30 cellular contexts compared by ENCODE assay signal in genomic region chr2:75614062-75614710, GRCh38. TPM values are rescaled to one million over a fixed set of nuclear protein-coding genes. Genes with fewer than 3 reads are reported as not detected.
DNase-seq lines count a peak whose midpoint lies in the region; ATAC-seq, FAIRE-seq and TF ChIP-seq lines count a peak whose summit lies in the region.
"Had no signal": no experiment of that assay in that cellular context is flagged by ENCODE, and none has a peak within 500 bp of the region (broad histone marks: within the 10 kb centered on the region; RNA-seq: fewer than 3 reads in every experiment).

No MANE protein-coding gene starts in this region.

- H3K4me3 Mint-ChIP-seq in stimulated activated naive B cell treated with anti-CD40 and anti-IgM and Interleukin-4, amounts not matched to agents 10 μg/mL and 1 μg/mL and 100 μg/mL, for 72 hours = no peak overlapping the region
- H3K4me3 Mint-ChIP-seq: activated naive CD4-positive, alpha-beta T cell treated with anti-CD3 and anti-CD28 coated beads for 36 hours; activated T-helper 1 cell treated with anti-CD3 and anti-CD28 coated beads, Interleukin-12 subunit alpha, Interleukin-12 subunit beta, Interleukin-2, Interleukin-4 antibody, amounts not matched to agents 30 ng/mL and 10 ng/mL and 1 ng/mL, durations not matched to agents 14 hours and 24 hours and 36 hours; nephron progenitor cell; stimulated activated memory B cell treated with anti-CD40 and anti-IgM and Interleukin-4, amounts not matched to agents 10 μg/mL and 1 μg/mL and 100 μg/mL, for 72 hours had no signal

- FAIRE-seq in pancreas (lab: Jason Lieb, UNC) = no peak
- FAIRE-seq: frontal cortex, GM19239, H54, islet of Langerhans had no signal

- peaks cover 35 to 60% of the 10 kb centered on the region in 2 donors for H3K27me3 Mint-ChIP-seq in stimulated activated naive B cell treated with anti-CD40 and anti-IgM and Interleukin-4, amounts not matched to agents 10 μg/mL and 1 μg/mL and 100 μg/mL, for 72 hours

- H3K36me3 ChIP-seq in pancreas (no peaks in the 10 kb centered on the region), WERI-Rb-1 (no peaks in the 10 kb centered on the region)
- H3K36me3 ChIP-seq: BE2C had no signal

- no peaks in the 10 kb centered on the region for H3K27me3 ChIP-seq in pancreas
- peaks cover 44% of the 10 kb centered on the region for H3K27me3 ChIP-seq in WERI-Rb-1 (ENCODE audit: insufficient read depth, low read depth, severe bottlenecking)
- H3K27me3 ChIP-seq: BE2C had no signal

- TF ChIP-seq CTCF in pancreas (IDR thresholded peaks at IDR 0.05) (no peak), WERI-Rb-1 (IDR thresholded peaks at IDR 0.05; ENCODE audit: low read depth, low read length) (no peak)

- peak in 3 of 4 donors; percentile 19 to 76 (median 41) for ATAC-seq in pancreas
- ATAC-seq in stimulated activated naive B cell treated with anti-CD40 and anti-IgM and Interleukin-4, amounts not matched to agents 10 μg/mL and 1 μg/mL and 100 μg/mL, for 72 hours (replicated peaks) = no peak
- ATAC-seq: activated CD4-positive, CD25-positive, alpha-beta regulatory T cell treated with anti-CD3 and anti-CD28 coated beads, Interleukin-2, amount 50 U/mL, for 24 hours; esophagus mucosa; right cardiac atrium; stimulated activated memory B cell treated with anti-CD40 and anti-IgM and Interleukin-4, amounts not matched to agents 10 μg/mL and 1 μg/mL and 100 μg/mL, for 72 hours had no signal

- peaks cover 0 to 6% of the 10 kb centered on the region in 2 donors for H3K9me3 Mint-ChIP-seq in stimulated activated naive B cell treated with anti-CD40 and anti-IgM and Interleukin-4, amounts not matched to agents 10 μg/mL and 1 μg/mL and 100 μg/mL, for 72 hours
- H3K9me3 Mint-ChIP-seq: activated naive CD4-positive, alpha-beta T cell treated with anti-CD3 and anti-CD28 coated beads for 36 hours; activated T-helper 1 cell treated with anti-CD3 and anti-CD28 coated beads, Interleukin-12 subunit alpha, Interleukin-12 subunit beta, Interleukin-2, Interleukin-4 antibody, amounts not matched to agents 30 ng/mL and 10 ng/mL and 1 ng/mL, durations not matched to agents 14 hours and 24 hours and 36 hours; stimulated activated memory B cell treated with anti-CD40 and anti-IgM and Interleukin-4, amounts not matched to agents 10 μg/mL and 1 μg/mL and 100 μg/mL, for 72 hours had no signal

- 65 to 66% methylated on average over 7 of the region's 7 CpGs for WGBS in pancreas, 2 donors

- H3K27ac Mint-ChIP-seq in stimulated activated naive B cell treated with anti-CD40 and anti-IgM and Interleukin-4, amounts not matched to agents 10 μg/mL and 1 μg/mL and 100 μg/mL, for 72 hours = no peak overlapping the region
- H3K27ac Mint-ChIP-seq: activated naive CD4-positive, alpha-beta T cell treated with anti-CD3 and anti-CD28 coated beads for 36 hours; activated T-helper 1 cell treated with anti-CD3 and anti-CD28 coated beads, Interleukin-12 subunit alpha, Interleukin-12 subunit beta, Interleukin-2, Interleukin-4 antibody, amounts not matched to agents 30 ng/mL and 10 ng/mL and 1 ng/mL, durations not matched to agents 14 hours and 24 hours and 36 hours; nephron progenitor cell; stimulated activated memory B cell treated with anti-CD40 and anti-IgM and Interleukin-4, amounts not matched to agents 10 μg/mL and 1 μg/mL and 100 μg/mL, for 72 hours had no signal

- no peaks in the 10 kb centered on the region for H3K4me1 ChIP-seq in pancreas
- H3K4me1 ChIP-seq: BE2C, parathyroid adenoma had no signal

- H3K27ac ChIP-seq in pancreas (no peak overlapping the region), WERI-Rb-1 (no peak overlapping the region)
- H3K27ac ChIP-seq: parathyroid adenoma had no signal

- peaks cover under 1% of the 10 kb centered on the region in 2 donors for H3K4me1 Mint-ChIP-seq in stimulated activated naive B cell treated with anti-CD40 and anti-IgM and Interleukin-4, amounts not matched to agents 10 μg/mL and 1 μg/mL and 100 μg/mL, for 72 hours
- H3K4me1 Mint-ChIP-seq: stimulated activated memory B cell treated with anti-CD40 and anti-IgM and Interleukin-4, amounts not matched to agents 10 μg/mL and 1 μg/mL and 100 μg/mL, for 72 hours had no signal

- H3K4me3 ChIP-seq in pancreas (no peak overlapping the region), WERI-Rb-1 (ENCODE audit: low read depth, low read length) (no peak overlapping the region)

- intact Hi-C loops in pancreas (cut with DNase I) = loop anchor here (5.0 to 10.0 kb wide), 2 partner anchors 139 to 142 kb away; no protein-coding TSS in a partner anchor

- H3K9me3 ChIP-seq in pancreas = no peaks in the 10 kb centered on the region
- H3K9me3 ChIP-seq in WERI-Rb-1 (ENCODE audit: severe bottlenecking) = peaks cover 5% of the 10 kb centered on the region
- H3K9me3 ChIP-seq: BE2C had no signal

- DNase-seq in ELR (ENCODE audit: low read depth) (peak; percentile 81), T1000 (lab: John Stamatoyannopoulos, UW) (peak; percentile 26), glomerular visceral epithelial cell (ENCODE audit: extremely low spot score) (peak; percentile 60), pancreas (no peak), WERI-Rb-1 (no peak)
- DNase-seq in stimulated activated CD4-positive, alpha-beta T cell treated with anti-CD3 and anti-CD28 coated beads, Interleukin-2, amount 100 ng/mL, for 24 hours = no peak
- DNase-seq in stimulated activated naive B cell treated with anti-CD40 and anti-IgM and Interleukin-4, amounts not matched to agents 10 μg/mL and 1 μg/mL and 100 μg/mL, for 72 hours = no peak
- DNase-seq: activated CD4-positive, alpha-beta T cell treated with anti-CD3 and anti-CD28 coated beads, Interleukin-2, amount 50 U/mL, for 48 hours; activated naive CD4-positive, alpha-beta T cell treated with anti-CD3 and anti-CD28 coated beads for 36 hours; amygdala; BE2C; effector CD8-positive, alpha-beta T cell; GF-D8; IMR-90; NCI-H1105; NCI-H1930; NCI-H69; nephron progenitor cell; right cardiac atrium; stimulated activated CD4-positive, alpha-beta T cell treated with anti-CD3 and anti-CD28 coated beads, Interleukin-4, amount 100 ng/mL, for 24 hours; T-helper 1 cell had no signal

- no peaks in the 10 kb centered on the region for H3K36me3 Mint-ChIP-seq in stimulated activated naive B cell treated with anti-CD40 and anti-IgM and Interleukin-4, amounts not matched to agents 10 μg/mL and 1 μg/mL and 100 μg/mL, for 72 hours
- H3K36me3 Mint-ChIP-seq: stimulated activated memory B cell treated with anti-CD40 and anti-IgM and Interleukin-4, amounts not matched to agents 10 μg/mL and 1 μg/mL and 100 μg/mL, for 72 hours had no signal

RNA-seq across cellular contexts. Expression of gene MRPL19, which starts 32.4 kb away (rescaled TPM):
- 10 to 100 TPM; 15.4 to 28.5 (median 22.4) TPM for total RNA-seq in pancreas
- 10 to 100 TPM in 1 of 2 donors, 1 to 10 TPM in 1; 7.5 to 13.3 TPM for polyA plus RNA-seq in pancreas

RNA-seq across cellular contexts. Expression of gene EVA1A, which starts 53.4 kb away (rescaled TPM):
- total RNA-seq in pancreas = 10 to 100 TPM; 16.1 to 29.4 (median 19.9) TPM
- 10 to 100 TPM; 26.2 to 36.8 TPM for polyA plus RNA-seq in pancreas
- total RNA-seq: activated naive CD4-positive, alpha-beta T cell treated with anti-CD3 and anti-CD28 coated beads for 36 hours; activated T-helper 1 cell treated with anti-CD3 and anti-CD28 coated beads, Interleukin-12 subunit alpha, Interleukin-12 subunit beta, Interleukin-2, Interleukin-4 antibody, amounts not matched to agents 30 ng/mL and 10 ng/mL and 1 ng/mL, durations not matched to agents 14 hours and 24 hours and 36 hours had no signal

Comparison
In these comparisons a context has a peak if more than half of its experiments do, and no peak if none do; other contexts are left out.
1. DNase-seq: peak in ELR (single experiment), T1000 (single experiment) and glomerular visceral epithelial cell (single experiment); none in pancreas (0 of 6), WERI-Rb-1 (single experiment), stimulated activated CD4-positive, alpha-beta T cell treated with anti-CD3 and anti-CD28 coated beads, Interleukin-2, amount 100 ng/mL, for 24 hours (0 of 2) and stimulated activated naive B cell treated with anti-CD40 and anti-IgM and Interleukin-4, amounts not matched to agents 10 μg/mL and 1 μg/mL and 100 μg/mL, for 72 hours (single experiment).
2. ATAC-seq: peak in pancreas (3 of 4); none in stimulated activated naive B cell treated with anti-CD40 and anti-IgM and Interleukin-4, amounts not matched to agents 10 μg/mL and 1 μg/mL and 100 μg/mL, for 72 hours (0 of 2).